11 cellular contexts compared by ENCODE assay signal in the genomic region with DNA sequence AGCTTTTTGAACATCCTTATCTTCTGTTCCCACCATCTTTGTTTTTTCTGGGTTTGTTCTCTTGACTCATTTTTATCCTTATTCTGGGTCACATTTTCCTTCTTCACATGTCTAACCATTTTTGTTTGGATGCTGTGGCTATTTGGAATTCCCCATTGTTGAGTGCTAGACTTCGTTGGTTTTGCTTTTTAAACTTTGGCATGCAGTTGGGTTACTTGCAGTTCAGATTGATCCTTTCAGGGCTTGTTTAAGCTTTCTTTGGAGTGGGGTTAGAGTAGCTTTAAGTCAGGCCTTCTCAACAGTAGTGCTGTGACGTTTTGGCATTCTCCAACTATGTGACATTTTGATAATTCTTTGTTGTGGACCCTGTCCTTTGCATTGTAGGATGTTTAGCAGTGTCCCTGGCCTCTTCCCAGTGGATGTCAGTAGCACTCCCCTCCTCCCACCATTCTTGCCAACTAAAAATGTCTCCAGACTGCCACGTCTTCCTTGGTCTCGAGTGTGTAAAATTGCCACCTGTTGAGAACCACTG. TPM values are rescaled to one million over a fixed set of nuclear protein-coding genes. Genes with fewer than 3 reads are reported as not detected.
DNase-seq lines count a peak whose midpoint lies in the region; ATAC-seq and TF ChIP-seq lines count a peak whose summit lies in the region.
"Had no signal": no experiment of that assay in that cellular context is flagged by ENCODE, and none has a peak within 500 bp of the region (broad histone marks: within the 10 kb centered on the region; RNA-seq: fewer than 3 reads in every experiment).

No MANE protein-coding gene starts in this region.

- intact Hi-C loops in aorta (cut with DNase I), result no loop called here

- no peak for TF ChIP-seq POLR2A in gastroesophageal sphincter (IDR thresholded peaks at IDR 0.05)

- peaks cover 0 to 18% (median 0%) of the 10 kb centered on the region in 3 donors for H3K4me1 ChIP-seq in gastroesophageal sphincter
- peaks cover 0 to 2% of the 10 kb centered on the region in 2 donors for H3K4me1 ChIP-seq in aorta (ENCODE audit: control insufficient read depth in 1 of 2, insufficient read depth in 2 of 2, low read length in 2 of 2)

- H3K27me3 Mint-ChIP-seq in activated CD8-positive, alpha-beta memory T cell treated with anti-CD3 and anti-CD28 coated beads, Interleukin-2, amount 10 ng/mL, durations not matched to agents 7 days and 5 days, result no peaks in the 10 kb centered on the region
- H3K27me3 Mint-ChIP-seq in activated CD4-positive, alpha-beta memory T cell treated with anti-CD3 and anti-CD28 coated beads, Interleukin-2, amount 10 ng/mL, durations not matched to agents 7 days and 5 days, result no peaks in the 10 kb centered on the region

- no peak overlapping the region for H3K4me3 Mint-ChIP-seq in activated CD8-positive, alpha-beta memory T cell treated with anti-CD3 and anti-CD28 coated beads, Interleukin-2, amount 10 ng/mL, durations not matched to agents 7 days and 5 days
- H3K4me3 Mint-ChIP-seq in activated CD4-positive, alpha-beta memory T cell treated with anti-CD3 and anti-CD28 coated beads, Interleukin-2, amount 10 ng/mL, durations not matched to agents 7 days and 5 days, result no peak overlapping the region
- H3K4me3 Mint-ChIP-seq in stimulated activated effector memory CD8-positive, alpha-beta T cell treated with anti-CD3 and anti-CD28 coated beads, Interleukin-12 subunit alpha, Interleukin-12 subunit beta, amount 100 ng/mL, for 72 hours, result no peak overlapping the region

- H3K27me3 ChIP-seq in gastroesophageal sphincter (no peaks in the 10 kb centered on the region), aorta (ENCODE audit: control insufficient read depth in 1 of 2, insufficient read depth in 2 of 2, low read length in 1 of 2) (no peaks in the 10 kb centered on the region)
- H3K27me3 ChIP-seq: ovary had no signal

- 11 to 18% methylated on average over 2 to 4 of the region's 4 CpGs for WGBS in gastroesophageal sphincter (ENCODE audit: low coverage in 1 of 2), 2 donors
- WGBS in aorta, 2 donors, result 19 to 28% methylated on average over 4 of the region's 4 CpGs

- TF ChIP-seq CTCF in gastroesophageal sphincter (IDR thresholded peaks at IDR 0.05), result no peak

- H3K27ac Mint-ChIP-seq in activated CD8-positive, alpha-beta memory T cell treated with anti-CD3 and anti-CD28 coated beads, Interleukin-2, amount 10 ng/mL, durations not matched to agents 7 days and 5 days, result peak overlapping the region; percentile 73
- peak overlapping the region; percentile 47 for H3K27ac Mint-ChIP-seq in activated CD4-positive, alpha-beta memory T cell treated with anti-CD3 and anti-CD28 coated beads, Interleukin-2, amount 10 ng/mL, durations not matched to agents 7 days and 5 days
- peak overlapping the region; percentile 15 for H3K27ac Mint-ChIP-seq in stimulated activated effector memory CD8-positive, alpha-beta T cell treated with anti-CD3 and anti-CD28 coated beads, Interleukin-12 subunit alpha, Interleukin-12 subunit beta, amount 100 ng/mL, for 72 hours

- H3K36me3 Mint-ChIP-seq in activated CD8-positive, alpha-beta memory T cell treated with anti-CD3 and anti-CD28 coated beads, Interleukin-2, amount 10 ng/mL, durations not matched to agents 7 days and 5 days, result peaks cover 27% of the 10 kb centered on the region
- peaks cover 32% of the 10 kb centered on the region for H3K36me3 Mint-ChIP-seq in activated CD4-positive, alpha-beta memory T cell treated with anti-CD3 and anti-CD28 coated beads, Interleukin-2, amount 10 ng/mL, durations not matched to agents 7 days and 5 days (ENCODE audit: low read depth)
- peaks cover 93% of the 10 kb centered on the region for H3K36me3 Mint-ChIP-seq in stimulated activated effector memory CD8-positive, alpha-beta T cell treated with anti-CD3 and anti-CD28 coated beads, Interleukin-12 subunit alpha, Interleukin-12 subunit beta, amount 100 ng/mL, for 72 hours

- CTCF ChIA-PET in activated CD8-positive, alpha-beta memory T cell treated with anti-CD3 and anti-CD28 coated beads, Interleukin-2, amount 10 ng/mL, durations not matched to agents 7 days and 5 days (lab: Charles Lee), result interaction anchor here (1.1 to 21.5 kb wide), 4 partner anchors 21 to 80 kb away, joined by 3 to 451 read pairs (median 5); a partner anchor contains a TSS
- CTCF ChIA-PET in activated CD4-positive, alpha-beta memory T cell treated with anti-CD3 and anti-CD28 coated beads, Interleukin-2, amount 10 ng/mL, durations not matched to agents 7 days and 5 days (lab: Charles Lee), result interaction anchor here (1.5 to 4.8 kb wide), 2 partner anchors 24 to 69 kb away, joined by 5 to 54 read pairs; a partner anchor contains a TSS

- TF ChIP-seq EP300 in gastroesophageal sphincter (IDR thresholded peaks at IDR 0.05), result no peak

- H3K4me1 Mint-ChIP-seq in activated CD8-positive, alpha-beta memory T cell treated with anti-CD3 and anti-CD28 coated beads, Interleukin-2, amount 10 ng/mL, durations not matched to agents 7 days and 5 days, result peaks cover 23% of the 10 kb centered on the region
- peaks cover 17% of the 10 kb centered on the region for H3K4me1 Mint-ChIP-seq in activated CD4-positive, alpha-beta memory T cell treated with anti-CD3 and anti-CD28 coated beads, Interleukin-2, amount 10 ng/mL, durations not matched to agents 7 days and 5 days
- H3K4me1 Mint-ChIP-seq in stimulated activated effector memory CD8-positive, alpha-beta T cell treated with anti-CD3 and anti-CD28 coated beads, Interleukin-12 subunit alpha, Interleukin-12 subunit beta, amount 100 ng/mL, for 72 hours, result peaks cover 21% of the 10 kb centered on the region

- no peak for DNase-seq in activated CD8-positive, alpha-beta memory T cell treated with anti-CD3 and anti-CD28 coated beads, Interleukin-2, amount 10 ng/mL, durations not matched to agents 7 days and 5 days
- no peak for DNase-seq in activated CD8-positive, alpha-beta memory T cell treated with anti-CD3 and anti-CD28 coated beads, Interleukin-2, amount 50 U/mL, for 48 hours
- DNase-seq in activated CD4-positive, alpha-beta memory T cell treated with anti-CD3 and anti-CD28 coated beads, Interleukin-2, amount 10 ng/mL, durations not matched to agents 7 days and 5 days, result no peak
- no peak for DNase-seq in stimulated activated effector memory CD8-positive, alpha-beta T cell treated with anti-CD3 and anti-CD28 coated beads, Interleukin-12 subunit alpha, Interleukin-12 subunit beta, amount 100 ng/mL, for 72 hours (ENCODE audit: low spot score in 2 of 2)
- DNase-seq in pons (ENCODE audit: low spot score) (no peak), aorta (no peak)
- DNase-seq: ACHN, ovary had no signal

- no peaks in the 10 kb centered on the region for H3K9me3 ChIP-seq in gastroesophageal sphincter
- no peaks in the 10 kb centered on the region for H3K9me3 ChIP-seq in aorta (ENCODE audit: control insufficient read depth, low read length)
- H3K9me3 ChIP-seq: ovary had no signal

- H3K4me3 ChIP-seq in gastroesophageal sphincter (no peak overlapping the region), aorta (ENCODE audit: low read length in 2 of 2) (no peak overlapping the region)
- H3K4me3 ChIP-seq: ovary had no signal

- H3K36me3 ChIP-seq in gastroesophageal sphincter (peaks cover 0 to 64% of the 10 kb centered on the region in 2 donors), aorta (ENCODE audit: control insufficient read depth in 1 of 2, insufficient read depth in 2 of 2, low read length in 1 of 2) (peaks cover 0 to 1% of the 10 kb centered on the region in 2 donors)
- H3K36me3 ChIP-seq: ovary had no signal

- H3K9me3 Mint-ChIP-seq in activated CD8-positive, alpha-beta memory T cell treated with anti-CD3 and anti-CD28 coated beads, Interleukin-2, amount 10 ng/mL, durations not matched to agents 7 days and 5 days (ENCODE audit: low read depth), result no peaks in the 10 kb centered on the region
- H3K9me3 Mint-ChIP-seq in activated CD4-positive, alpha-beta memory T cell treated with anti-CD3 and anti-CD28 coated beads, Interleukin-2, amount 10 ng/mL, durations not matched to agents 7 days and 5 days, result no peaks in the 10 kb centered on the region
- H3K9me3 Mint-ChIP-seq in stimulated activated effector memory CD8-positive, alpha-beta T cell treated with anti-CD3 and anti-CD28 coated beads, Interleukin-12 subunit alpha, Interleukin-12 subunit beta, amount 100 ng/mL, for 72 hours, result no peaks in the 10 kb centered on the region

- H3K27ac ChIP-seq in gastroesophageal sphincter, result peak overlapping the region in 3 of 4 donors; percentile 29 to 46 (median 41)
- peak overlapping the region in 1 of 2 donors; percentile 40 for H3K27ac ChIP-seq in aorta (ENCODE audit: low read depth in 1 of 2, low read length in 2 of 2)
- H3K27ac ChIP-seq: ovary, VCaP had no signal

- no peak for ATAC-seq in activated CD8-positive, alpha-beta memory T cell treated with anti-CD3 and anti-CD28 coated beads, Interleukin-2, amount 10 ng/mL, durations not matched to agents 7 days and 5 days
- ATAC-seq in gastroesophageal sphincter (no peak), HG02798 (IDR thresholded peaks at IDR 0.05; ENCODE audit: poor library complexity, unreplicated experiment) (no peak), aorta (ENCODE audit: low FRiP score) (no peak)
- ATAC-seq in stimulated activated effector memory CD8-positive, alpha-beta T cell treated with anti-CD3 and anti-CD28 coated beads, Interleukin-12 subunit alpha, Interleukin-12 subunit beta, amount 100 ng/mL, for 72 hours, result no peak

- POLR2A ChIA-PET in activated CD4-positive, alpha-beta memory T cell treated with anti-CD3 and anti-CD28 coated beads, Interleukin-2, amount 10 ng/mL, durations not matched to agents 7 days and 5 days (lab: Charles Lee), result interaction anchor here (1.4 to 2.5 kb wide), 4 partner anchors 9 to 71 kb away, joined by 3 to 8 read pairs (median 6); a partner anchor contains a TSS

RNA-seq across cellular contexts. Expression of a gene that starts 21.1 kb away (rescaled TPM):
- total RNA-seq in activated CD8-positive, alpha-beta memory T cell treated with anti-CD3 and anti-CD28 coated beads, Interleukin-2, amount 10 ng/mL, durations not matched to agents 7 days and 5 days, result 10 to 100 TPM; 60.9 to 73.9 TPM
- total RNA-seq in activated CD4-positive, alpha-beta memory T cell treated with anti-CD3 and anti-CD28 coated beads, Interleukin-2, amount 10 ng/mL, durations not matched to agents 7 days and 5 days, result 10 to 100 TPM; 50.4 to 52.2 TPM
- total RNA-seq in gastroesophageal sphincter (10 to 100 TPM; 11.5 to 34.9 (median 27.4) TPM), aorta (10 to 100 TPM; 21.4 to 41.7 TPM)
- 10 to 100 TPM; 11.0 to 99.2 TPM for polyA plus RNA-seq in aorta

RNA-seq across cellular contexts. Expression of a gene that starts 21.2 kb away (rescaled TPM):
- total RNA-seq in activated CD8-positive, alpha-beta memory T cell treated with anti-CD3 and anti-CD28 coated beads, Interleukin-2, amount 10 ng/mL, durations not matched to agents 7 days and 5 days, result 10 to 100 TPM; 29.8 to 30.8 TPM
- total RNA-seq in activated CD4-positive, alpha-beta memory T cell treated with anti-CD3 and anti-CD28 coated beads, Interleukin-2, amount 10 ng/mL, durations not matched to agents 7 days and 5 days, result 10 to 100 TPM; 30.4 to 31.2 TPM
- total RNA-seq in gastroesophageal sphincter, result 10 to 100 TPM; 10.4 to 18.2 (median 11.2) TPM
- total RNA-seq in aorta, result 10 to 100 TPM; 13.7 to 21.1 TPM
- 1 to 10 TPM; 4.0 to 8.3 TPM for polyA plus RNA-seq in aorta

Comparison
In these comparisons a context has a peak if more than half of its experiments do, and no peak if none do; other contexts are left out.
1. H3K27ac Mint-ChIP-seq: peak in every context shown above with its lines; median percentile 73 in activated CD8-positive, alpha-beta memory T cell treated with anti-CD3 and anti-CD28 coated beads, Interleukin-2, amount 10 ng/mL, durations not matched to agents 7 days and 5 days; 47 in activated CD4-positive, alpha-beta memory T cell treated with anti-CD3 and anti-CD28 coated beads, Interleukin-2, amount 10 ng/mL, durations not matched to agents 7 days and 5 days; 15 in stimulated activated effector memory CD8-positive, alpha-beta T cell treated with anti-CD3 and anti-CD28 coated beads, Interleukin-12 subunit alpha, Interleukin-12 subunit beta, amount 100 ng/mL, for 72 hours.